1 cellular context compared by ENCODE assay signal in genomic region chr15:68550498-68551295, GRCh38.
TF ChIP-seq lines count a peak whose summit lies in the region.

No MANE protein-coding gene starts in this region.

TF ChIP-seq in WTC11, 78 proteins besides CTCF, POLR2A, EP300 and RAD21 (continued from another document):
- TF ChIP-seq ZNF532 (CRISPR knock-in tag; IDR thresholded peaks at IDR 0.05; ENCODE audit: borderline replicate concordance) = no peak
- no peak for TF ChIP-seq OVOL2 (CRISPR knock-in tag; IDR thresholded peaks at IDR 0.05; ENCODE audit: borderline replicate concordance)
- no peak for TF ChIP-seq TEAD1 (CRISPR knock-in tag; IDR thresholded peaks at IDR 0.05)
